ENCODE assay signal across 1 cellular context in genomic region chr2:240477916-240478315, GRCh38.
TF ChIP-seq lines count a peak whose summit lies in the region.

No MANE protein-coding gene starts in this region.

TF ChIP-seq in HEK293T, 16 proteins besides CTCF, POLR2A, EP300 and RAD21:
- TF ChIP-seq ELF4 (IDR thresholded peaks at IDR 0.05) (no peak), L3MBTL2 (conservative IDR thresholded peaks at IDR 0.05) (no peak), LEF1 (IDR thresholded peaks at IDR 0.05; ENCODE audit: borderline replicate concordance) (no peak)
